In genomic region chr14:33979613-33980276, GRCh38 we compare ENCODE assay signal across 1 cellular context.
A peak's percentile ranks its signal among the peaks of the same experiment; 100 is the strongest.
TF ChIP-seq lines count a peak whose summit lies in the region.

No MANE protein-coding gene starts in this region.

TF ChIP-seq in HepG2, 621 proteins besides CTCF, POLR2A, EP300 and RAD21 (continued from another document and continues in another):
- TF ChIP-seq ZBTB10 (CRISPR knock-in tag; IDR thresholded peaks at IDR 0.05; ENCODE audit: borderline replicate concordance), result no peak
- TF ChIP-seq HOXA9 (CRISPR knock-in tag; IDR thresholded peaks at IDR 0.05; ENCODE audit: borderline replicate concordance), result no peak
- TF ChIP-seq, protein P1, sequence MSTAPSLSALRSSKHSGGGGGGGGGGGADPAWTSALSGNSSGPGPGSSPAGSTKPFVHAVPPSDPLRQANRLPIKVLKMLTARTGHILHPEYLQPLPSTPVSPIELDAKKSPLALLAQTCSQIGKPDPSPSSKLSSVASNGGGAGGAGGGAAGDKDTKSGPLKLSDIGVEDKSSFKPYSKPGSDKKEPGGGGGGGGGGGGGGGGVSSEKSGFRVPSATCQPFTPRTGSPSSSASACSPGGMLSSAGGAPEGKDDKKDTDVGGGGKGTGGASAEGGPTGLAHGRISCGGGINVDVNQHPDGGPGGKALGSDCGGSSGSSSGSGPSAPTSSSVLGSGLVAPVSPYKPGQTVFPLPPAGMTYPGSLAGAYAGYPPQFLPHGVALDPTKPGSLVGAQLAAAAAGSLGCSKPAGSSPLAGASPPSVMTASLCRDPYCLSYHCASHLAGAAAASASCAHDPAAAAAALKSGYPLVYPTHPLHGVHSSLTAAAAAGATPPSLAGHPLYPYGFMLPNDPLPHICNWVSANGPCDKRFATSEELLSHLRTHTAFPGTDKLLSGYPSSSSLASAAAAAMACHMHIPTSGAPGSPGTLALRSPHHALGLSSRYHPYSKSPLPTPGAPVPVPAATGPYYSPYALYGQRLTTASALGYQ (CRISPR knock-in tag; IDR thresholded peaks at IDR 0.05), result no peak
- TF ChIP-seq FOXK1 (CRISPR knock-in tag; IDR thresholded peaks at IDR 0.05; ENCODE audit: borderline replicate concordance, low read depth), result 0 out of 2 replicates have a peak, but pooled peaks have one; percentile 32
- peak; percentile 39; the same call in 1 of the 2 replicates for TF ChIP-seq SALL1 (CRISPR knock-in tag; IDR thresholded peaks at IDR 0.05)
- peak; percentile 54; the same call in 1 of the 2 replicates for TF ChIP-seq RARA (CRISPR knock-in tag; IDR thresholded peaks at IDR 0.05)
- TF ChIP-seq, protein P2, sequence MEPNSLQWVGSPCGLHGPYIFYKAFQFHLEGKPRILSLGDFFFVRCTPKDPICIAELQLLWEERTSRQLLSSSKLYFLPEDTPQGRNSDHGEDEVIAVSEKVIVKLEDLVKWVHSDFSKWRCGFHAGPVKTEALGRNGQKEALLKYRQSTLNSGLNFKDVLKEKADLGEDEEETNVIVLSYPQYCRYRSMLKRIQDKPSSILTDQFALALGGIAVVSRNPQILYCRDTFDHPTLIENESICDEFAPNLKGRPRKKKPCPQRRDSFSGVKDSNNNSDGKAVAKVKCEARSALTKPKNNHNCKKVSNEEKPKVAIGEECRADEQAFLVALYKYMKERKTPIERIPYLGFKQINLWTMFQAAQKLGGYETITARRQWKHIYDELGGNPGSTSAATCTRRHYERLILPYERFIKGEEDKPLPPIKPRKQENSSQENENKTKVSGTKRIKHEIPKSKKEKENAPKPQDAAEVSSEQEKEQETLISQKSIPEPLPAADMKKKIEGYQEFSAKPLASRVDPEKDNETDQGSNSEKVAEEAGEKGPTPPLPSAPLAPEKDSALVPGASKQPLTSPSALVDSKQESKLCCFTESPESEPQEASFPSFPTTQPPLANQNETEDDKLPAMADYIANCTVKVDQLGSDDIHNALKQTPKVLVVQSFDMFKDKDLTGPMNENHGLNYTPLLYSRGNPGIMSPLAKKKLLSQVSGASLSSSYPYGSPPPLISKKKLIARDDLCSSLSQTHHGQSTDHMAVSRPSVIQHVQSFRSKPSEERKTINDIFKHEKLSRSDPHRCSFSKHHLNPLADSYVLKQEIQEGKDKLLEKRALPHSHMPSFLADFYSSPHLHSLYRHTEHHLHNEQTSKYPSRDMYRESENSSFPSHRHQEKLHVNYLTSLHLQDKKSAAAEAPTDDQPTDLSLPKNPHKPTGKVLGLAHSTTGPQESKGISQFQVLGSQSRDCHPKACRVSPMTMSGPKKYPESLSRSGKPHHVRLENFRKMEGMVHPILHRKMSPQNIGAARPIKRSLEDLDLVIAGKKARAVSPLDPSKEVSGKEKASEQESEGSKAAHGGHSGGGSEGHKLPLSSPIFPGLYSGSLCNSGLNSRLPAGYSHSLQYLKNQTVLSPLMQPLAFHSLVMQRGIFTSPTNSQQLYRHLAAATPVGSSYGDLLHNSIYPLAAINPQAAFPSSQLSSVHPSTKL (CRISPR knock-in tag; IDR thresholded peaks at IDR 0.05), result peak; percentile 78
- TF ChIP-seq ZNF431 (CRISPR knock-in tag; IDR thresholded peaks at IDR 0.05; ENCODE audit: borderline replicate concordance, low read depth), result no peak
- 0 out of 2 replicates have a peak, but pooled peaks have one; percentile 2 for TF ChIP-seq ZNF589 (CRISPR knock-in tag; conservative IDR thresholded peaks at IDR 0.05)
- peak; percentile 28; the same call in 1 of the 2 replicates for TF ChIP-seq RXRB (CRISPR knock-in tag; IDR thresholded peaks at IDR 0.05; ENCODE audit: borderline replicate concordance)
- peak; percentile 26; the same call in 1 of the 2 replicates for TF ChIP-seq BCL6 (CRISPR knock-in tag; IDR thresholded peaks at IDR 0.05)
- TF ChIP-seq ZNF547 (CRISPR knock-in tag; IDR thresholded peaks at IDR 0.05), result no peak
- peak; percentile 84; the same call in 1 of the 2 replicates for TF ChIP-seq ZNF614 (CRISPR knock-in tag; IDR thresholded peaks at IDR 0.05; ENCODE audit: borderline replicate concordance)
- TF ChIP-seq FOXA3 (CRISPR knock-in tag; IDR thresholded peaks at IDR 0.05), result 0 out of 2 replicates have a peak, but pooled peaks have one; percentile 11
- TF ChIP-seq ZBTB40 (IDR thresholded peaks at IDR 0.05), result no peak
- no peak for TF ChIP-seq ZBTB40 (CRISPR knock-in tag; IDR thresholded peaks at IDR 0.05)
- TF ChIP-seq ZNF543 (CRISPR knock-in tag; IDR thresholded peaks at IDR 0.05), result no peak
- TF ChIP-seq ZNF772 (CRISPR knock-in tag; IDR thresholded peaks at IDR 0.05), result 0 out of 2 replicates have a peak, but pooled peaks have one; percentile 25
- TF ChIP-seq NR2F1 (CRISPR knock-in tag; IDR thresholded peaks at IDR 0.05), result peak; percentile 65 to 81; a peak in 3 of 4 replicates
- no peak for TF ChIP-seq ZFAT (CRISPR knock-in tag; conservative IDR thresholded peaks at IDR 0.05)
- TF ChIP-seq ZNF292 (CRISPR knock-in tag; IDR thresholded peaks at IDR 0.05; ENCODE audit: borderline replicate concordance, low read depth), result 0 out of 2 replicates have a peak, but pooled peaks have one; percentile 18
- TF ChIP-seq GATAD2A (CRISPR knock-in tag; IDR thresholded peaks at IDR 0.05), result peak; percentile 49; the same call in 1 of the 2 replicates
- TF ChIP-seq, protein P3, sequence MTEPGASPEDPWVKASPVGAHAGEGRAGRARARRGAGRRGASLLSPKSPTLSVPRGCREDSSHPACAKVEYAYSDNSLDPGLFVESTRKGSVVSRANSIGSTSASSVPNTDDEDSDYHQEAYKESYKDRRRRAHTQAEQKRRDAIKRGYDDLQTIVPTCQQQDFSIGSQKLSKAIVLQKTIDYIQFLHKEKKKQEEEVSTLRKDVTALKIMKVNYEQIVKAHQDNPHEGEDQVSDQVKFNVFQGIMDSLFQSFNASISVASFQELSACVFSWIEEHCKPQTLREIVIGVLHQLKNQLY (CRISPR knock-in tag; IDR thresholded peaks at IDR 0.05), result no peak
- TF ChIP-seq HNRNPUL1 (IDR thresholded peaks at IDR 0.05; ENCODE audit: low read depth, low read length), result no peak
- TF ChIP-seq, protein P4, sequence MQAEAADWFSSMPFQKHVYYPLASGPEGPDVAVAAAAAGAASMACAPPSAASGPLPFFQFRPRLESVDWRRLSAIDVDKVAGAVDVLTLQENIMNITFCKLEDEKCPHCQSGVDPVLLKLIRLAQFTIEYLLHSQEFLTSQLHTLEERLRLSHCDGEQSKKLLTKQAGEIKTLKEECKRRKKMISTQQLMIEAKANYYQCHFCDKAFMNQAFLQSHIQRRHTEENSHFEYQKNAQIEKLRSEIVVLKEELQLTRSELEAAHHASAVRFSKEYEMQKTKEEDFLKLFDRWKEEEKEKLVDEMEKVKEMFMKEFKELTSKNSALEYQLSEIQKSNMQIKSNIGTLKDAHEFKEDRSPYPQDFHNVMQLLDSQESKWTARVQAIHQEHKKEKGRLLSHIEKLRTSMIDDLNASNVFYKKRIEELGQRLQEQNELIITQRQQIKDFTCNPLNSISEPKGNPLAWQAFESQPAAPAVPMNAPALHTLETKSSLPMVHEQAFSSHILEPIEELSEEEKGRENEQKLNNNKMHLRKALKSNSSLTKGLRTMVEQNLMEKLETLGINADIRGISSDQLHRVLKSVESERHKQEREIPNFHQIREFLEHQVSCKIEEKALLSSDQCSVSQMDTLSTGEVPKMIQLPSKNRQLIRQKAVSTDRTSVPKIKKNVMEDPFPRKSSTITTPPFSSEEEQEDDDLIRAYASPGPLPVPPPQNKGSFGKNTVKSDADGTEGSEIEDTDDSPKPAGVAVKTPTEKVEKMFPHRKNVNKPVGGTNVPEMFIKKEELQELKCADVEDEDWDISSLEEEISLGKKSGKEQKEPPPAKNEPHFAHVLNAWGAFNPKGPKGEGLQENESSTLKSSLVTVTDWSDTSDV (CRISPR knock-in tag; IDR thresholded peaks at IDR 0.05), result no peak
- TF ChIP-seq TAF15 (IDR thresholded peaks at IDR 0.05; ENCODE audit: low read depth, low read length, poor library complexity, severe bottlenecking), result no peak
- no peak for TF ChIP-seq RFXAP (CRISPR knock-in tag; IDR thresholded peaks at IDR 0.05; ENCODE audit: borderline replicate concordance)
- no peak for TF ChIP-seq RBM39 (IDR thresholded peaks at IDR 0.05; ENCODE audit: low read depth, low read length, poor library complexity, severe bottlenecking)
- no peak for TF ChIP-seq TRIM24 (CRISPR knock-in tag; IDR thresholded peaks at IDR 0.05)
- TF ChIP-seq GABPB1 (CRISPR knock-in tag; IDR thresholded peaks at IDR 0.05), result 0 out of 2 replicates have a peak, but pooled peaks have one; percentile 19
- TF ChIP-seq ZNF784 (CRISPR knock-in tag; IDR thresholded peaks at IDR 0.05; ENCODE audit: borderline replicate concordance), result no peak
- no peak for TF ChIP-seq ATF3 (CRISPR knock-in tag; IDR thresholded peaks at IDR 0.05)
- 0 out of 2 replicates have a peak, but pooled peaks have one; percentile 23 for TF ChIP-seq TBX2 (CRISPR knock-in tag; IDR thresholded peaks at IDR 0.05; ENCODE audit: borderline replicate concordance)
